In the genomic region with DNA sequence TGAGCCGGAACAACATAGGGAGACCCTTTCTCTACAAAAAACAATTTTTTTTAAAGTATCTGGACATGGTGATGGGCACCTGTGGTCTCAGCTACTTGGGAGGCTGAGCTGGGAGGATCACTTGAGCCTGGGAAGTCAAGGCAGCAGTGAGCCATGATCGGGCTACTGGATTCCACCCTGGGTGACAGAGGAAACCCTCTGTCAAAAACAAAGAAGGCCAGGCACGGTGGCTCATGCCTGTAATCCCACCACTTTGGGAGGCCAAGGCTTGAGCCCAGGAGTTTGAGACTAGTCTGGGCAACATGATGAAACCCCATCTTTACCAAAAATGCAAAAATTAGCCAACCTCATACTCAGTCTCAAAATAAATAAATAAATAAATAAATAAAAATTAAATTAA, we compare ENCODE assay signal across 6 cellular contexts.
"Had no signal": no experiment of that assay in that cellular context is flagged by ENCODE, and none has a peak within 500 bp of the region (broad histone marks: within the 10 kb centered on the region; RNA-seq: fewer than 3 reads in every experiment).

No MANE protein-coding gene starts in this region.

- H3K4me2 ChIP-seq: GM23338 had no signal

- H3K27ac ChIP-seq: HL-60 had no signal

- H3K9me3 Mint-ChIP-seq: GM23338, HFFc6, IgD-negative memory B cell had no signal

- H3K4me1 Mint-ChIP-seq: GM23338, IgD-negative memory B cell had no signal

- DNase-seq: HFFc6, KBM-7 had no signal

- H3K4me1 ChIP-seq: HAP-1 had no signal

- H3K36me3 ChIP-seq: HAP-1 had no signal

- H3K4me3 ChIP-seq: GM23338, HAP-1 had no signal

- H3K4me3 Mint-ChIP-seq: GM23338, HFFc6, IgD-negative memory B cell had no signal

- H3K27ac Mint-ChIP-seq: GM23338, HFFc6 had no signal

- H2AFZ ChIP-seq: GM23338 had no signal

- H3K9me3 ChIP-seq: HAP-1 had no signal

- H3K36me3 Mint-ChIP-seq: IgD-negative memory B cell had no signal
